ENCODE assay signal across 10 cellular contexts in the genomic region with DNA sequence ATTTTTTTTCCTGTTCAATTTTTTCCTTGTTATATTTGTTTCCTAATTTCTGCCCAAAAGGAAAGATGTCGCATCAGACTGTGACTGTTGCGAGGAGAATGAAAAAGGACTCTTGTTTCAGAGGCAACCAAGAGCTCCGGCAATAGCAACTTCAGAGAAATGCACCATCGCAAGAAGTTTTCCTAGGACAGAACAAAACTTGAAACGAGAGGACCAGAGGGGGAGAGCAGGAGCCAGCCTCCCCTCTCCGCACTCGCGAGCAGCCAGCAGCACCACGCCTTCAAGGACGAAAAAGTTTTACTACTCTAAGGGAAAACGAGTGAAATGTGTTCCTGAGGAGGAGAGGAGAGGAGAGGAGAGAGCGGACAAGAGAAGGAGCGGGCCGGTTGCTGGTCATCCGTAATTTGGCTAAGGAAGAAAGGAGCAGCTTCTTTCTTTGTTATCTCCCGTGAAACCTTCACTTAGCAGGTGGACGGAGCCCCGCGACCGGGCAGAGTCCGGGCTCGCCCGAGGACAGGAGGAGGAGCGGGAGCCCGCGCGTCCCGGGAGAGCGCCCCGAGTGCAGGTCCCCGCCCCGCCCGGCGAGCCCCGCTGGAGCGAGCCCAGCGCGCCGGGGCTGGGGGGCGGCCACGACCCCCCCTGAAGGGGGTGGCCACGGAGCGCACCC. TPM values are rescaled to one million over a fixed set of nuclear protein-coding genes. Genes with fewer than 3 reads are reported as not detected.
DNase-seq lines count a peak whose midpoint lies in the region; ATAC-seq, FAIRE-seq and TF ChIP-seq lines count a peak whose summit lies in the region.
"Had no signal": no experiment of that assay in that cellular context is flagged by ENCODE, and none has a peak within 500 bp of the region (broad histone marks: within the 10 kb centered on the region; RNA-seq: fewer than 3 reads in every experiment).

No MANE protein-coding gene starts in this region.

- H3K27ac ChIP-seq in breast epithelium (no peak overlapping the region), mammary epithelial cell (ENCODE audit: insufficient read depth, low read depth, low read length) (no peak overlapping the region), lung (ENCODE audit: low read depth in 1 of 2, low read length in 1 of 2) (no peak overlapping the region), thymus (ENCODE audit: low read depth) (no peak overlapping the region)

- peaks cover 55% of the 10 kb centered on the region for H3K27me3 Mint-ChIP-seq in activated naive CD8-positive, alpha-beta T cell

- TF ChIP-seq POLR2A in breast epithelium (IDR thresholded peaks at IDR 0.05) = no peak

- no peaks in the 10 kb centered on the region for H3K36me3 Mint-ChIP-seq in activated naive CD8-positive, alpha-beta T cell

- no peak overlapping the region for H3K4me2 ChIP-seq in mammary epithelial cell (ENCODE audit: insufficient read depth, low read depth, low read length)

- BruUV-seq in mammary epithelial cell (replicated peaks; lab: Mats Ljungman, UMichigan) = no TSS peak

- intact Hi-C loops in breast epithelium (cut with DNase I; ENCODE audit: low total_unique reads) = no loop called here
- intact Hi-C loops in mammary epithelial cell (cut with micrococcal nuclease) = no loop called here

- dilution Hi-C loops in mammary epithelial cell (cut with HindIII; ENCODE audit: low sequenced_read_pairs) = no loop called here

- no peak for ATAC-seq in lung (ENCODE audit: insufficient read depth, low FRiP score)
- no peak for ATAC-seq in HG03342 (IDR thresholded peaks at IDR 0.05; ENCODE audit: unreplicated experiment)

- H3K4me3 ChIP-seq in breast epithelium = peak overlapping the region in 2 of 3 donors; percentile 46 to 69
- no peak overlapping the region for H3K4me3 ChIP-seq in mammary epithelial cell (replicated peaks in 1 of 3; ENCODE audit: insufficient read depth in 1 of 3, low read depth in 2 of 3, low read length in 3 of 3)
- no peak overlapping the region for H3K4me3 ChIP-seq in lung
- peak overlapping the region; percentile 59 for H3K4me3 ChIP-seq in thymus (ENCODE audit: low read length)

- H3K4me1 ChIP-seq in breast epithelium (peaks cover 0 to 7% of the 10 kb centered on the region in 2 donors), mammary epithelial cell (ENCODE audit: insufficient read depth, low read length) (no peaks in the 10 kb centered on the region), lung (ENCODE audit: control insufficient read depth in 2 of 2, insufficient read depth in 2 of 2, low read length in 2 of 2) (peaks cover 11 to 33% of the 10 kb centered on the region in 2 donors), thymus (ENCODE audit: control insufficient read depth, insufficient read depth, low read length) (peaks cover 26% of the 10 kb centered on the region)

- no peaks in the 10 kb centered on the region for H4K20me1 ChIP-seq in mammary epithelial cell (ENCODE audit: insufficient read depth, low read length)

- no peak for TF ChIP-seq CTCF in breast epithelium (IDR thresholded peaks at IDR 0.05)
- no peak for TF ChIP-seq CTCF in mammary epithelial cell (conservative IDR thresholded peaks at IDR 0.05 in 1 of 2, IDR thresholded peaks at IDR 0.05 in 1 of 2; ENCODE audit: extremely low read depth in 1 of 2, insufficient read depth in 1 of 2, low read depth in 1 of 2, low read length in 2 of 2)
- TF ChIP-seq CTCF in lung (IDR thresholded peaks at IDR 0.05; ENCODE audit: control extremely low read depth, extremely low read depth) = no peak
- TF ChIP-seq CTCF in GM20000 (IDR thresholded peaks at IDR 0.05; ENCODE audit: extremely low read depth, missing control alignments) = no peak

- H3K36me3 ChIP-seq in breast epithelium (no peaks in the 10 kb centered on the region), mammary epithelial cell (ENCODE audit: insufficient read depth, low read length) (no peaks in the 10 kb centered on the region), lung (ENCODE audit: control insufficient read depth in 2 of 2, insufficient read depth in 2 of 2, low read length in 2 of 2) (no peaks in the 10 kb centered on the region), thymus (ENCODE audit: control insufficient read depth, insufficient read depth) (no peaks in the 10 kb centered on the region)

- 48% methylated on average over 14 of the region's 43 CpGs for whole genome bisulfite sequencing in mammary epithelial cell (ENCODE audit: low coverage, missing lambda C conversion rate)
- WGBS in lung, 2 donors = 6% methylated on average over 33 to 43 of the region's 43 CpGs
- WGBS in thymus = 8% methylated on average over 43 of the region's 43 CpGs

- CTCF ChIA-PET in mammary epithelial cell (lab: Charles Lee; ENCODE audit: low non-redundant PET) = interaction anchor here (0.8 kb wide), 1 partner anchor 10 kb away, joined by 8 read pairs; no protein-coding TSS in a partner anchor

- peak overlapping the region; percentile 92 for H3K4me3 Mint-ChIP-seq in activated naive CD8-positive, alpha-beta T cell

- H3K9ac ChIP-seq in mammary epithelial cell (ENCODE audit: insufficient read depth, low read length) = no peak overlapping the region

- H3K27me3 ChIP-seq in breast epithelium = peaks cover 8 to 87% of the 10 kb centered on the region in 2 donors
- peaks cover 65% of the 10 kb centered on the region for H3K27me3 ChIP-seq in mammary epithelial cell (ENCODE audit: insufficient read depth, low read length)
- peaks cover 25% of the 10 kb centered on the region for H3K27me3 ChIP-seq in lung (ENCODE audit: control insufficient read depth, insufficient read depth)
- peaks cover 83% of the 10 kb centered on the region for H3K27me3 ChIP-seq in thymus (ENCODE audit: control insufficient read depth, insufficient read depth)

- in situ Hi-C loops in mammary epithelial cell (cut with MboI; ENCODE audit: low sequenced_read_pairs in 2 of 2) = loop anchor here in 1 of 2 donors (25.0 kb wide), 1 partner anchor 1692 kb away; no protein-coding TSS in a partner anchor

- H2AFZ ChIP-seq in mammary epithelial cell (ENCODE audit: low read depth, low read length) = no peak overlapping the region

- peak overlapping the region; percentile 76 for H3K27ac Mint-ChIP-seq in activated naive CD8-positive, alpha-beta T cell

- DNase-seq in breast epithelium (ENCODE audit: low spot score in 2 of 2) (no peak), mammary epithelial cell (no peak), lung (ENCODE audit: low spot score) (peak; percentile 18), urothelium cell line (ENCODE audit: low spot score) (no peak), GM20000 (ENCODE audit: low spot score) (no peak)
- DNase-seq: activated CD4-positive, CD25-positive, alpha-beta regulatory T cell treated with anti-CD3 and anti-CD28 coated beads, Interleukin-2, amount 50 U/mL, for 72 hours; MV-4-11 had no signal

- FAIRE-seq in urothelium cell line (lab: Jason Lieb, UNC) = no peak

- H3K9me3 ChIP-seq in breast epithelium = peaks cover 0 to 4% of the 10 kb centered on the region in 2 donors
- peaks cover 16% of the 10 kb centered on the region for H3K9me3 ChIP-seq in mammary epithelial cell (replicated peaks; ENCODE audit: insufficient read depth, low read length)
- peaks cover 0 to 19% of the 10 kb centered on the region in 2 donors for H3K9me3 ChIP-seq in lung (ENCODE audit: control insufficient read depth in 2 of 2, insufficient read depth in 1 of 2, low read length in 1 of 2)
- no peaks in the 10 kb centered on the region for H3K9me3 ChIP-seq in thymus (ENCODE audit: control insufficient read depth)

- no peaks in the 10 kb centered on the region for H3K79me2 ChIP-seq in mammary epithelial cell (ENCODE audit: insufficient read depth, low read length)

- peaks cover 44% of the 10 kb centered on the region for H3K4me1 Mint-ChIP-seq in activated naive CD8-positive, alpha-beta T cell (ENCODE audit: low read depth)

- peaks cover 4% of the 10 kb centered on the region for H3K9me3 Mint-ChIP-seq in activated naive CD8-positive, alpha-beta T cell (ENCODE audit: low read depth)

RNA-seq across cellular contexts. Expression of a gene that starts 0.7 kb away (rescaled TPM):
- 1 to 10 TPM in 1 of 3 donors, under 1 TPM in 2; 0.32 to 3.4 (median 0.98) TPM for total RNA-seq in breast epithelium
- not detected for total RNA-seq in mammary epithelial cell
- not detected for polyA plus RNA-seq in mammary epithelial cell
- not detected for polyA minus RNA-seq in mammary epithelial cell
- under 1 TPM in 1 of 2 donors, not detected in 1; 0.23 TPM for total RNA-seq in lung
- polyA plus RNA-seq in lung = not detected
- polyA plus RNA-seq in thymus = 0.82 TPM

Comparison
In these comparisons a context has a peak if more than half of its experiments do, and no peak if none do; other contexts are left out.
1. H3K4me3 ChIP-seq: peak in breast epithelium (2 of 3) and thymus (single experiment); none in mammary epithelial cell (0 of 3) and lung (single experiment).